ENCODE assay signal across 9 cellular contexts in the genomic region with DNA sequence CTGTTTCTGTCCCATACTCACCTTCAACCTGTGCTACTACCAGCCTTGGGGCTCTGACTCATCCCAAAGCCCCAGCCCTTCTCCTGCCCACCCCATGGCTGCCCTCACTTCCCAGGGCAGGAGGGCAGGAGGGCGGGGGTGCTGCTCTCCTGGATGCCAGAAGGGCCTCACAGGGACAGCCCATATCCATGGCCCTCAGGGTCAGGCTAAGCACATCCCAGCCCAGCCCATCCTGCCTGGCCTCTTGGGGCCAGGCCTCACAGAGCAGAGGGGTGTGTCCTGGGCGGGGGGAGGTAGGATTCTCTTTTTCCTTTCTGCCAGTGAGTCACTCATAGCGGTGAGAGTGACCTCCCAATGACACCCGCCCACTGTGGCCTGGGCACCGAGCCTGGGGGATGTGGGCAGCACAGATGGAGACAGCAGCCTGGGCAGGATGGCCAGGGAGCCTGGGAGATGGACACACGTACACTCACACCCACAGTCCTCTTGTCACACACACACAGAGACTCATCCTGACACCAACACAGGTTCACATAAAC. TPM values are rescaled to one million over a fixed set of nuclear protein-coding genes. Genes with fewer than 3 reads are reported as not detected.
DNase-seq lines count a peak whose midpoint lies in the region; ATAC-seq, FAIRE-seq and TF ChIP-seq lines count a peak whose summit lies in the region.
"Had no signal": no experiment of that assay in that cellular context is flagged by ENCODE, and none has a peak within 500 bp of the region (broad histone marks: within the 10 kb centered on the region; RNA-seq: fewer than 3 reads in every experiment).

No MANE protein-coding gene starts in this region.

- TF ChIP-seq CTCF in BJ (IDR thresholded peaks at IDR 0.05; ENCODE audit: insufficient read depth, low read depth, low read length) (no peak), mammary epithelial cell (conservative IDR thresholded peaks at IDR 0.05 in 1 of 2, IDR thresholded peaks at IDR 0.05 in 1 of 2; ENCODE audit: extremely low read depth in 1 of 2, insufficient read depth in 1 of 2, low read depth in 1 of 2, low read length in 2 of 2) (no peak), D721Med (IDR thresholded peaks at IDR 0.05; ENCODE audit: insufficient read depth, missing control alignments) (no peak)

- intact Hi-C loops in mammary epithelial cell (cut with micrococcal nuclease), result loop anchor here (1.0 kb wide), 1 partner anchor 14 kb away; no protein-coding TSS in a partner anchor
- intact Hi-C loops in naive thymus-derived CD4-positive, alpha-beta T cell (cut with micrococcal nuclease), result loop anchor here in 1 of 2 donors (1.0 kb wide), 1 partner anchor 10 kb away; no protein-coding TSS in a partner anchor

- WGBS in mammary epithelial cell (ENCODE audit: low coverage, missing lambda C conversion rate), result 0% methylated on average over 2 of the region's 6 CpGs

- no peak overlapping the region for H2AFZ ChIP-seq in mammary epithelial cell (ENCODE audit: low read depth, low read length)

- peaks cover 0 to 13% (median 11%) of the 10 kb centered on the region in 5 donors for H3K36me3 Mint-ChIP-seq in naive thymus-derived CD4-positive, alpha-beta T cell

- FAIRE-seq in GM12891 (lab: Jason Lieb, UNC), result no peak
- FAIRE-seq in D721Med (lab: Jason Lieb, UNC), result no peak
- FAIRE-seq: endometrium had no signal

- H3K4me3 ChIP-seq in BJ (ENCODE audit: low read depth, low read length) (peak overlapping the region; percentile 12), mammary epithelial cell (replicated peaks in 1 of 3; ENCODE audit: insufficient read depth in 1 of 3, low read depth in 2 of 3, low read length in 3 of 3) (no peak overlapping the region)
- no peak overlapping the region for H3K4me3 ChIP-seq in naive thymus-derived CD4-positive, alpha-beta T cell (ENCODE audit: low read length)

- H3K27ac ChIP-seq in mammary epithelial cell (ENCODE audit: insufficient read depth, low read depth, low read length), result no peak overlapping the region
- peak overlapping the region; percentile 89 for H3K27ac ChIP-seq in naive thymus-derived CD4-positive, alpha-beta T cell (ENCODE audit: low read depth, low read length)

- no peak for ATAC-seq in naive thymus-derived CD4-positive, alpha-beta T cell
- ATAC-seq in HG03521 (IDR thresholded peaks at IDR 0.05; ENCODE audit: unreplicated experiment), result no peak

- TF ChIP-seq POLR2A in GM12891 (IDR thresholded peaks at IDR 0.05; ENCODE audit: low read depth, low read length), result no peak

- BruUV-seq in mammary epithelial cell (replicated peaks; lab: Mats Ljungman, UMichigan), result TSS peak; percentile 24

- H3K4me1 Mint-ChIP-seq in naive thymus-derived CD4-positive, alpha-beta T cell, result peaks cover 52 to 80% (median 74%) of the 10 kb centered on the region in 7 donors

- peak overlapping the region; percentile 69 for H3K4me2 ChIP-seq in mammary epithelial cell (ENCODE audit: insufficient read depth, low read depth, low read length)

- H3K9me3 Mint-ChIP-seq in naive thymus-derived CD4-positive, alpha-beta T cell, result no peaks in the 10 kb centered on the region

- peak overlapping the region; percentile 35 to 97 (median 95) for H3K27ac Mint-ChIP-seq in naive thymus-derived CD4-positive, alpha-beta T cell

- H3K27me3 ChIP-seq in BJ (ENCODE audit: control insufficient read depth, insufficient read depth, low read length), result no peaks in the 10 kb centered on the region
- H3K27me3 ChIP-seq in mammary epithelial cell (ENCODE audit: insufficient read depth, low read length), result no peaks in the 10 kb centered on the region
- no peaks in the 10 kb centered on the region for H3K27me3 ChIP-seq in naive thymus-derived CD4-positive, alpha-beta T cell (ENCODE audit: control insufficient read depth in 2 of 2, insufficient read depth in 2 of 2, low read length in 2 of 2)

- dilution Hi-C loops in mammary epithelial cell (cut with HindIII; ENCODE audit: low sequenced_read_pairs), result no loop called here

- peak overlapping the region; percentile 89 to 98 (median 94) for H3K4me3 Mint-ChIP-seq in naive thymus-derived CD4-positive, alpha-beta T cell

- H3K36me3 ChIP-seq in BJ (ENCODE audit: control insufficient read depth, insufficient read depth, low read length) (peaks cover 27% of the 10 kb centered on the region), mammary epithelial cell (ENCODE audit: insufficient read depth, low read length) (no peaks in the 10 kb centered on the region)
- peaks cover 0 to 12% (median 6%) of the 10 kb centered on the region in 3 experiments for H3K36me3 ChIP-seq in naive thymus-derived CD4-positive, alpha-beta T cell (ENCODE audit: control insufficient read depth in 2 of 3, insufficient read depth in 3 of 3, low read length in 3 of 3)

- DNase-seq in BJ (ENCODE audit: low read depth), result peak; percentile 80
- peak; percentile 85 for DNase-seq in NCI-H226
- DNase-seq in mammary epithelial cell, result peak; percentile 92
- DNase-seq in naive thymus-derived CD4-positive, alpha-beta T cell, result peak in 1 of 9 donors; percentile 49
- no peak for DNase-seq in germinal center (ENCODE audit: low spot score)
- no peak for DNase-seq in GM12891 (ENCODE audit: insufficient read length, low spot score)
- DNase-seq in D721Med (ENCODE audit: insufficient read length, low spot score), result no peak

- POLR2A ChIA-PET in BJ (lab: Charles Lee), result interaction anchor here (0.6 kb wide), 1 partner anchor 20 kb away, joined by 3 read pairs; the partner anchor contains the start of gene EHBP1L1
- POLR2A ChIA-PET in naive thymus-derived CD4-positive, alpha-beta T cell (lab: Charles Lee), result interaction anchor here (1.4 to 8.0 kb wide), 4 partner anchors 9 to 16 kb away, joined by 5 to 90 read pairs (median 28); partner anchors contain the start of genes FAM89B and ZNRD2

- H3K9me3 ChIP-seq in mammary epithelial cell (replicated peaks; ENCODE audit: insufficient read depth, low read length), result no peaks in the 10 kb centered on the region
- H3K9me3 ChIP-seq in naive thymus-derived CD4-positive, alpha-beta T cell (ENCODE audit: control insufficient read depth in 2 of 3, low read length in 3 of 3), result no peaks in the 10 kb centered on the region

- in situ Hi-C loops in mammary epithelial cell (cut with MboI; ENCODE audit: low sequenced_read_pairs in 2 of 2), result no loop called here

- H3K4me1 ChIP-seq in mammary epithelial cell (ENCODE audit: insufficient read depth, low read length), result peaks cover 56% of the 10 kb centered on the region
- H3K4me1 ChIP-seq in naive thymus-derived CD4-positive, alpha-beta T cell (ENCODE audit: control insufficient read depth in 2 of 2, insufficient read depth in 2 of 2, low read length in 2 of 2), result peaks cover 20 to 69% of the 10 kb centered on the region in 2 donors

- H3K9ac ChIP-seq in mammary epithelial cell (ENCODE audit: insufficient read depth, low read length), result no peak overlapping the region

- no peaks in the 10 kb centered on the region for H4K20me1 ChIP-seq in mammary epithelial cell (ENCODE audit: insufficient read depth, low read length)

- H3K79me2 ChIP-seq in mammary epithelial cell (ENCODE audit: insufficient read depth, low read length), result peaks cover 13% of the 10 kb centered on the region

- CTCF ChIA-PET in BJ (lab: Yijun Ruan, JAX), result interaction anchor here (0.6 to 3.4 kb wide), 4 partner anchors 15 to 56 kb away, joined by 3 to 26 read pairs (median 6); partner anchors contain the start of gene FAM89B
- CTCF ChIA-PET in mammary epithelial cell (lab: Charles Lee; ENCODE audit: low non-redundant PET), result no interaction called here
- CTCF ChIA-PET in naive thymus-derived CD4-positive, alpha-beta T cell (lab: Charles Lee), result interaction anchor here (0.7 to 1.5 kb wide), 4 partner anchors 9 to 150 kb away, joined by 3 to 7 read pairs (median 4); no protein-coding TSS in a partner anchor

- no peaks in the 10 kb centered on the region for H3K27me3 Mint-ChIP-seq in naive thymus-derived CD4-positive, alpha-beta T cell

TF ChIP-seq in GM12891, 5 proteins besides CTCF, POLR2A, EP300 and RAD21 (continues in another document):
- no peak for TF ChIP-seq POLR2AphosphoS5 (IDR thresholded peaks at IDR 0.05; ENCODE audit: low read depth, low read length)

RNA-seq across cellular contexts. Expression of gene LTBP3, which starts 2.4 kb away (rescaled TPM):
- polyA plus RNA-seq in BJ (2011; rRNA removed), result 37.9 and 77.7 TPM in 2 replicates
- 33.3 and 56.6 TPM in 2 replicates for polyA minus RNA-seq in BJ (2011; rRNA and poly(A)+ RNA removed)
- 10 to 100 TPM; 21.0 to 42.5 TPM for total RNA-seq in mammary epithelial cell
- 46.5 TPM for polyA plus RNA-seq in mammary epithelial cell
- polyA minus RNA-seq in mammary epithelial cell, result 38.3 TPM
- 100 to 1,000 TPM in 4 of 5 experiments, 10 to 100 TPM in 1; 91.4 to 288 (median 280) TPM for total RNA-seq in naive thymus-derived CD4-positive, alpha-beta T cell
- 10 to 100 TPM; 18.7 to 41.2 TPM for polyA plus RNA-seq in naive thymus-derived CD4-positive, alpha-beta T cell
- 14.6 TPM for polyA plus RNA-seq in GM12891 (2012; ENCODE audit: low read depth, missing spikeins)

RNA-seq across cellular contexts. Expression of gene ZNRD2, which starts 14.5 kb away (rescaled TPM):
- 48.7 and 73.3 TPM in 2 replicates for polyA plus RNA-seq in BJ (2011; rRNA removed)
- polyA minus RNA-seq in BJ (2011; rRNA and poly(A)+ RNA removed), result 7.9 and 13.5 TPM in 2 replicates
- 10 to 100 TPM; 35.2 to 52.8 TPM for total RNA-seq in mammary epithelial cell
- polyA plus RNA-seq in mammary epithelial cell, result 60.2 TPM
- 6.7 TPM for polyA minus RNA-seq in mammary epithelial cell
- 10 to 100 TPM; 29.1 to 40.9 (median 32.9) TPM for total RNA-seq in naive thymus-derived CD4-positive, alpha-beta T cell
- 10 to 100 TPM; 82.6 to 86.0 TPM for polyA plus RNA-seq in naive thymus-derived CD4-positive, alpha-beta T cell
- 48.7 TPM for polyA plus RNA-seq in GM12891 (2012; ENCODE audit: low read depth, missing spikeins)

RNA-seq across cellular contexts. Expression of gene FAM89B, which starts 16.6 kb away (rescaled TPM):
- 38.2 and 56.9 TPM in 2 replicates for polyA plus RNA-seq in BJ (2011; rRNA removed)
- polyA minus RNA-seq in BJ (2011; rRNA and poly(A)+ RNA removed), result 23.4 and 32.3 TPM in 2 replicates
- total RNA-seq in mammary epithelial cell, result 10 to 100 TPM; 21.2 to 35.1 TPM
- polyA plus RNA-seq in mammary epithelial cell, result 26.0 TPM
- polyA minus RNA-seq in mammary epithelial cell, result 27.4 TPM
- 10 to 100 TPM; 33.0 to 59.7 (median 45.3) TPM for total RNA-seq in naive thymus-derived CD4-positive, alpha-beta T cell
- polyA plus RNA-seq in naive thymus-derived CD4-positive, alpha-beta T cell, result 100 to 1,000 TPM in 1 of 2 donors, 10 to 100 TPM in 1; 87.7 to 115 TPM
- polyA plus RNA-seq in GM12891 (2012; ENCODE audit: low read depth, missing spikeins), result 18.3 TPM

RNA-seq across cellular contexts. Expression of gene EHBP1L1, which starts 20.1 kb away (rescaled TPM):
- 17.9 and 30.9 TPM in 2 replicates for polyA plus RNA-seq in BJ (2011; rRNA removed)
- polyA minus RNA-seq in BJ (2011; rRNA and poly(A)+ RNA removed), result 28.1 and 30.8 TPM in 2 replicates
- 10 to 100 TPM; 17.5 to 47.5 TPM for total RNA-seq in mammary epithelial cell
- polyA plus RNA-seq in mammary epithelial cell, result 17.7 TPM
- 14.2 TPM for polyA minus RNA-seq in mammary epithelial cell
- 100 to 1,000 TPM; 108 to 207 (median 128) TPM for total RNA-seq in naive thymus-derived CD4-positive, alpha-beta T cell
- polyA plus RNA-seq in naive thymus-derived CD4-positive, alpha-beta T cell, result 10 to 100 TPM; 12.3 to 14.2 TPM
- 36.3 TPM for polyA plus RNA-seq in GM12891 (2012; ENCODE audit: low read depth, missing spikeins)

RNA-seq across cellular contexts. Expression of gene SCYL1, which starts 30.9 kb away (rescaled TPM):
- 81.7 and 134 TPM in 2 replicates for polyA plus RNA-seq in BJ (2011; rRNA removed)
- 73.5 and 101 TPM in 2 replicates for polyA minus RNA-seq in BJ (2011; rRNA and poly(A)+ RNA removed)
- 10 to 100 TPM; 66.0 to 75.0 TPM for total RNA-seq in mammary epithelial cell
- 64.8 TPM for polyA plus RNA-seq in mammary epithelial cell
- 45.1 TPM for polyA minus RNA-seq in mammary epithelial cell
- 10 to 100 TPM; 63.2 to 79.8 (median 70.4) TPM for total RNA-seq in naive thymus-derived CD4-positive, alpha-beta T cell
- 10 to 100 TPM; 27.0 to 69.1 TPM for polyA plus RNA-seq in naive thymus-derived CD4-positive, alpha-beta T cell
- 33.4 TPM for polyA plus RNA-seq in GM12891 (2012; ENCODE audit: low read depth, missing spikeins)

Comparison
In these comparisons a context has a peak if more than half of its experiments do, and no peak if none do; other contexts are left out.
1. DNase-seq: peak in BJ (single experiment), NCI-H226 (single experiment) and mammary epithelial cell (single experiment); none in germinal center (single experiment), GM12891 (single experiment) and D721Med (single experiment).